In genomic region chr11:120344302-120345004, GRCh38 we compare ENCODE assay signal across 1 cellular context.
TF ChIP-seq lines count a peak whose summit lies in the region.

No MANE protein-coding gene starts in this region.

TF ChIP-seq in K562, 482 proteins besides CTCF, POLR2A, EP300 and RAD21 (continued from another document and continues in another):
- no peak for TF ChIP-seq SAP30 (IDR thresholded peaks at IDR 0.05; ENCODE audit: borderline replicate concordance, insufficient read depth, low read depth, low read length, poor library complexity, severe bottlenecking)
- TF ChIP-seq ZBTB9 (CRISPR knock-in tag; IDR thresholded peaks at IDR 0.05) = no peak
- no peak for TF ChIP-seq GATAD2B (IDR thresholded peaks at IDR 0.05; ENCODE audit: borderline replicate concordance)
- TF ChIP-seq ATF4 (CRISPR knock-in tag; IDR thresholded peaks at IDR 0.05) = no peak
- no peak for TF ChIP-seq BRD4 (IDR thresholded peaks at IDR 0.05)
- TF ChIP-seq RBFOX2 (IDR thresholded peaks at IDR 0.05; ENCODE audit: low read depth, low read length) = no peak
- TF ChIP-seq KAT8 (IDR thresholded peaks at IDR 0.05; ENCODE audit: low read depth) = no peak
- no peak for TF ChIP-seq CTCFL (IDR thresholded peaks at IDR 0.05; ENCODE audit: borderline replicate concordance, insufficient read depth, low read depth, low read length, poor library complexity, severe bottlenecking)
- TF ChIP-seq HNRNPUL1 (IDR thresholded peaks at IDR 0.05; ENCODE audit: low read length) = no peak
- TF ChIP-seq ZNF124 (CRISPR knock-in tag; IDR thresholded peaks at IDR 0.05) = no peak
- TF ChIP-seq HSF4 (CRISPR knock-in tag; IDR thresholded peaks at IDR 0.05; ENCODE audit: borderline replicate concordance) = no peak
- no peak for TF ChIP-seq NCOA6 (IDR thresholded peaks at IDR 0.05)
- no peak for TF ChIP-seq FOXP1 (CRISPR knock-in tag; IDR thresholded peaks at IDR 0.05)
- TF ChIP-seq NCOA1 (IDR thresholded peaks at IDR 0.05; ENCODE audit: low read depth) = no peak
- no peak for TF ChIP-seq ZBTB34 (CRISPR knock-in tag; IDR thresholded peaks at IDR 0.05)
- no peak for TF ChIP-seq CBX1 (IDR thresholded peaks at IDR 0.05; ENCODE audit: low read depth)
- TF ChIP-seq MAFF (IDR thresholded peaks at IDR 0.05; ENCODE audit: low read length) = no peak
- no peak for TF ChIP-seq ZNF436 (CRISPR knock-in tag; IDR thresholded peaks at IDR 0.05)
- TF ChIP-seq ZFP91 (CRISPR knock-in tag; IDR thresholded peaks at IDR 0.05) = no peak
- TF ChIP-seq ZNF146 (CRISPR knock-in tag; IDR thresholded peaks at IDR 0.05; ENCODE audit: unreplicated experiment) = no peak
- no peak for TF ChIP-seq PHB (CRISPR knock-in tag; IDR thresholded peaks at IDR 0.05)
- no peak for TF ChIP-seq MCM5 (IDR thresholded peaks at IDR 0.05; ENCODE audit: low read depth)
- TF ChIP-seq CBX2 (IDR thresholded peaks at IDR 0.05; ENCODE audit: insufficient read depth, low read length, poor library complexity, severe bottlenecking) = no peak
- no peak for TF ChIP-seq ZNF785 (CRISPR knock-in tag; IDR thresholded peaks at IDR 0.05)
- TF ChIP-seq RBM39 (optimal IDR thresholded peaks at IDR 0.05; ENCODE audit: low read depth, low read length) = no peak
- no peak for TF ChIP-seq YBX1 (IDR thresholded peaks at IDR 0.05)
- no peak for TF ChIP-seq SNIP1 (IDR thresholded peaks at IDR 0.05; ENCODE audit: low read depth)
- TF ChIP-seq NCOR1 (IDR thresholded peaks at IDR 0.05) = peak; percentile 68
- no peak for TF ChIP-seq ZNF699 (CRISPR knock-in tag; IDR thresholded peaks at IDR 0.05; ENCODE audit: insufficient replicate concordance)
- no peak for TF ChIP-seq MYC (IDR thresholded peaks at IDR 0.05; ENCODE audit: low read depth, low read length)
- no peak for TF ChIP-seq MYC (CRISPR knock-in tag; IDR thresholded peaks at IDR 0.05; ENCODE audit: borderline replicate concordance, low read depth)
- no peak for TF ChIP-seq POLR3G (IDR thresholded peaks at IDR 0.05; ENCODE audit: extremely low read depth, insufficient read length, insufficient replicate concordance)
- TF ChIP-seq TAF7 (tag; IDR thresholded peaks at IDR 0.05) = no peak
- no peak for TF ChIP-seq ZBTB12 (CRISPR knock-in tag; IDR thresholded peaks at IDR 0.05)
- no peak for TF ChIP-seq MCM2 (IDR thresholded peaks at IDR 0.05; ENCODE audit: low read depth)
- no peak for TF ChIP-seq SMAD3 (CRISPR knock-in tag; conservative IDR thresholded peaks at IDR 0.05)
- no peak for TF ChIP-seq FOS (IDR thresholded peaks at IDR 0.05; ENCODE audit: extremely low read depth, insufficient read length)
- TF ChIP-seq POLR2AphosphoS2 (IDR thresholded peaks at IDR 0.05; ENCODE audit: low read length) = no peak
- TF ChIP-seq ZNF740 (CRISPR knock-in tag; IDR thresholded peaks at IDR 0.05) = no peak
- no peak for TF ChIP-seq ZNF740 (tag; IDR thresholded peaks at IDR 0.05)
- no peak for TF ChIP-seq SMARCA5 (IDR thresholded peaks at IDR 0.05)
- no peak for TF ChIP-seq SRSF1 (IDR thresholded peaks at IDR 0.05; ENCODE audit: low read depth, low read length)
- TF ChIP-seq CXXC5 (CRISPR knock-in tag; IDR thresholded peaks at IDR 0.05) = no peak; the same call in 1 of the 2 replicates
- no peak for TF ChIP-seq ZSCAN32 (CRISPR knock-in tag; IDR thresholded peaks at IDR 0.05)
- no peak for TF ChIP-seq IRF1 (CRISPR knock-in tag; IDR thresholded peaks at IDR 0.05; ENCODE audit: borderline replicate concordance)
- no peak for TF ChIP-seq MTA3 (IDR thresholded peaks at IDR 0.05; ENCODE audit: borderline replicate concordance)
- TF ChIP-seq ARID1B (IDR thresholded peaks at IDR 0.05) = peak; percentile 81
- TF ChIP-seq STAT6 (CRISPR knock-in tag; IDR thresholded peaks at IDR 0.05) = no peak
- TF ChIP-seq HDAC3 (IDR thresholded peaks at IDR 0.05; ENCODE audit: borderline replicate concordance, partially characterized antibody) = peak; percentile 68
- no peak for TF ChIP-seq RFX5 (IDR thresholded peaks at IDR 0.05; ENCODE audit: low read depth, low read length)
- no peak for TF ChIP-seq ZNF444 (CRISPR knock-in tag; IDR thresholded peaks at IDR 0.05)
- no peak for TF ChIP-seq E2F4 (CRISPR knock-in tag; IDR thresholded peaks at IDR 0.05; ENCODE audit: low read depth)
- TF ChIP-seq ZNF592 (IDR thresholded peaks at IDR 0.05) = no peak
- no peak for TF ChIP-seq NRF1 (conservative IDR thresholded peaks at IDR 0.05 in 1 of 2, IDR thresholded peaks at IDR 0.05 in 1 of 2)
